Comparison of ENCODE assay signal across 32 cellular contexts in the genomic region with DNA sequence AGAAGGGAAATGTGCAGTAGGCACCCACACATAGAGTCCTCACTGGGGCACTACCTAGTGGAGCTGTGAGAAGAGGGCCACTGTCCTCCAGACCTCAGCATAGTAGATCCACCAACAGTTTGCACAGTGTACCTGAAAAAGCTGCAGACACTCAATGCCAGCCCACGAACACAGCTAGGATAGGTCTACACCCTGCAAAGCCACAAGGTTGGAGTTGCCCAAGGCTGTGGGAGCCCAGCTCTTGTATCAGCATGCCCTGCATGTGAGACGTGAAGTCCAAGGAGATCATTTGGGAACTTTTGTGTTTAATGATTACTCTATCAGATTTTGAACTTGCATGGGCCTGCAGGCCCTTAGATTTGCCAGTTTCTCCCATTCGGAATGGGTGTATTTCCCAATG.
"Had no signal": no experiment of that assay in that cellular context is flagged by ENCODE, and none has a peak within 500 bp of the region (broad histone marks: within the 10 kb centered on the region; RNA-seq: fewer than 3 reads in every experiment).

No MANE protein-coding gene starts in this region.

- H3K4me3 Mint-ChIP-seq: activated B cell treated with CpG ODN at 0.5 μM for 24 hours; activated CD8-positive, alpha-beta T cell treated with anti-CD3 and anti-CD28 coated beads for 36 hours; activated naive CD8-positive, alpha-beta T cell; activated T-cell treated with anti-CD3 and anti-CD28 coated beads, Interleukin-2, amount 50 U/mL, for 4 hours; activated T-helper 17 cell treated with anti-CD3 and anti-CD28 coated beads, Interleukin-2, amount 50 U/mL, for 72 hours; brain; central memory CD8-positive, alpha-beta T cell; dendritic cell treated with granulocyte-macrophage colony-stimulating factor and Interleukin-4, amounts not matched to agents 40 ng/mL and 50 ng/mL, for 4 days; endodermal cell; T-helper 17 cell; T-helper 2 cell treated with Interferon-gamma antibody and Interleukin-4, amounts not matched to agents 5 μg/mL and 100 μg/mL, for 36 hours had no signal

- H3K36me3 ChIP-seq: ascending aorta, breast epithelium, gastrocnemius medialis, WERI-Rb-1 had no signal

- H3K27me3 ChIP-seq: ascending aorta, breast epithelium, dorsolateral prefrontal cortex, gastrocnemius medialis had no signal

- DNase-seq: activated B cell treated with CpG ODN at 0.5 μM for 24 hours; activated CD4-positive, alpha-beta T cell treated with anti-CD3 and anti-CD28 coated beads for 48 hours; activated CD4-positive, alpha-beta T cell treated with anti-CD3 and anti-CD28 coated beads, Interleukin-2, amount 50 U/mL, for 1 hour; activated CD4-positive, alpha-beta T cell treated with anti-CD3 and anti-CD28 coated beads, Interleukin-2, amount 50 U/mL, for 48 hours; activated CD8-positive, alpha-beta memory T cell treated with anti-CD3 and anti-CD28 coated beads for 24 hours; activated CD8-positive, alpha-beta T cell treated with anti-CD3 and anti-CD28 coated beads for 36 hours; activated effector memory CD4-positive, alpha-beta T cell treated with Interleukin-2 at 50 U/mL for 16 hours; activated gamma-delta T cell treated with Interleukin-2 at 50 U/mL for 16 hours; activated naive CD4-positive, alpha-beta T cell treated with anti-CD3 and anti-CD28 coated beads, Interleukin-2, amount 50 U/mL, for 16 hours; activated naive CD4-positive, alpha-beta T cell treated with Interleukin-2 at 50 U/mL for 16 hours; activated T-cell treated with anti-CD3 and anti-CD28 coated beads, Interleukin-2, amount 50 U/mL, for 4 hours; dorsolateral prefrontal cortex; effector memory CD4-positive, alpha-beta T cell; endodermal cell; foreskin fibroblast; gastrocnemius medialis; glutamatergic neuron; T-helper 1 cell; T-helper 17 cell; T1000; WERI-Rb-1 had no signal

- H3K36me3 Mint-ChIP-seq: activated naive CD8-positive, alpha-beta T cell; brain had no signal

- H3K4me3 ChIP-seq: ascending aorta, breast epithelium, coronary artery, dorsolateral prefrontal cortex, gastrocnemius medialis had no signal

- H3K4me1 ChIP-seq: ascending aorta, breast epithelium, gastrocnemius medialis had no signal

- H3K4me1 Mint-ChIP-seq: activated B cell treated with CpG ODN at 0.5 μM for 24 hours; activated T-helper 17 cell treated with anti-CD3 and anti-CD28 coated beads, Interleukin-2, amount 50 U/mL, for 72 hours; brain; central memory CD8-positive, alpha-beta T cell; endodermal cell; T-helper 17 cell had no signal

- H3K27ac Mint-ChIP-seq: activated B cell treated with CpG ODN at 0.5 μM for 24 hours; activated CD8-positive, alpha-beta T cell treated with anti-CD3 and anti-CD28 coated beads for 36 hours; activated naive CD8-positive, alpha-beta T cell; activated T-helper 17 cell treated with anti-CD3 and anti-CD28 coated beads, Interleukin-2, amount 50 U/mL, for 72 hours; brain; dendritic cell treated with granulocyte-macrophage colony-stimulating factor and Interleukin-4, amounts not matched to agents 40 ng/mL and 50 ng/mL, for 4 days; endodermal cell; T-helper 17 cell; T-helper 2 cell treated with Interferon-gamma antibody and Interleukin-4, amounts not matched to agents 5 μg/mL and 100 μg/mL, for 36 hours had no signal

- H3K27ac ChIP-seq: ascending aorta, breast epithelium, coronary artery, dorsolateral prefrontal cortex, gastrocnemius medialis, WERI-Rb-1 had no signal

- H3K27me3 Mint-ChIP-seq: activated B cell treated with CpG ODN at 0.5 μM for 24 hours; activated CD8-positive, alpha-beta T cell treated with anti-CD3 and anti-CD28 coated beads for 36 hours; activated naive CD8-positive, alpha-beta T cell; activated T-helper 17 cell treated with anti-CD3 and anti-CD28 coated beads, Interleukin-2, amount 50 U/mL, for 72 hours; central memory CD8-positive, alpha-beta T cell; dendritic cell treated with granulocyte-macrophage colony-stimulating factor and Interleukin-4, amounts not matched to agents 40 ng/mL and 50 ng/mL, for 4 days; T-helper 17 cell had no signal

- ATAC-seq: activated CD4-positive, CD25-positive, alpha-beta regulatory T cell treated with anti-CD3 and anti-CD28 coated beads, Interleukin-2, amount 50 U/mL, for 24 hours; activated CD8-positive, alpha-beta T cell treated with anti-CD3 and anti-CD28 coated beads for 36 hours; activated T-cell treated with anti-CD3 and anti-CD28 coated beads, Interleukin-2, amount 50 U/mL, for 4 hours; activated T-helper 17 cell treated with anti-CD3 and anti-CD28 coated beads, Interleukin-2, amount 50 U/mL, for 72 hours; esophagus mucosa; gastrocnemius medialis; T-helper 17 cell had no signal

- H3K9me3 ChIP-seq: ascending aorta, breast epithelium, gastrocnemius medialis had no signal
